1 cellular context compared by ENCODE assay signal in genomic region chr2:84965192-84965516, GRCh38.
A peak's percentile ranks its signal among the peaks of the same experiment; 100 is the strongest.
TF ChIP-seq lines count a peak whose summit lies in the region.

No MANE protein-coding gene starts in this region.

TF ChIP-seq in GM12878, 131 proteins besides CTCF, POLR2A, EP300 and RAD21:
- no peak for TF ChIP-seq STAT1 (conservative IDR thresholded peaks at IDR 0.05)
- 0 out of 2 replicates have a peak, but pooled peaks have one; percentile 8 for TF ChIP-seq ZNF687 (IDR thresholded peaks at IDR 0.05)
- no peak for TF ChIP-seq ZNF622 (IDR thresholded peaks at IDR 0.05)
- TF ChIP-seq SMC3 (IDR thresholded peaks at IDR 0.05; ENCODE audit: borderline replicate concordance, low read length): no peak
- no peak for TF ChIP-seq RBBP5 (conservative IDR thresholded peaks at IDR 0.05)
